Comparison of ENCODE assay signal across 8 cellular contexts in the genomic region with DNA sequence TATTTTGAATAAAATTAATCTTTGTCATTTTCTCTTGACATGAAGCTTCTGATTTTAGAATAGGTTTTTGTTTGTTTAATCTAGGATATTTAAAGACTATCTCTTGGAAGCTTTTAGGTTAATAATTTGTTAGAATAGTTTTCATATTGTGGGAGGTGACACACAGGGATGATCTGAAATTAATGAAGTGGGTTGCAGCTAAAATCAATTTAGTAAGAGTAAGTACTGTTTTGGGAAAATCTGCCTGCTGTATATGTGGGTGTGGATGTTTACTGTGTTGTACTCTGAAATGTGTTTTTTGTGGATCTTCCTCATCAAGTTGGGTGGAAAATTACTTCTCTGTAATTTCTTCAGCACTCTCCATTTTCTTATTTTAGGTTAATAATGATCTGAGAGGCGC.
DNase-seq lines count a peak whose midpoint lies in the region; ATAC-seq and TF ChIP-seq lines count a peak whose summit lies in the region.

No MANE protein-coding gene starts in this region.

- H3K27me3 Mint-ChIP-seq in effector memory CD8-positive, alpha-beta T cell = no peaks in the 10 kb centered on the region

- H3K27ac Mint-ChIP-seq in effector memory CD8-positive, alpha-beta T cell = peak overlapping the region; percentile 80 to 85

- no peak for TF ChIP-seq CTCF in ovary (IDR thresholded peaks at IDR 0.05)

- no peaks in the 10 kb centered on the region for H3K27me3 ChIP-seq in NT2/D1 (ENCODE audit: insufficient read depth, insufficient read length)
- H3K27me3 ChIP-seq in ovary = no peaks in the 10 kb centered on the region

- DNase-seq in Ammon's horn (ENCODE audit: low spot score) (peak; percentile 29), NT2/D1 (ENCODE audit: low read depth, low spot score) (no peak), ovary (no peak), UCSD-AML1 (lab: John Stamatoyannopoulos, UW; ENCODE audit: unreplicated experiment) (no peak), NCI-H510A treated with DMSO at 0.1 percent for 48 hours (lab: John Stamatoyannopoulos, UW) (no peak), NCI-H2081 (lab: John Stamatoyannopoulos, UW) (no peak), mesenteric fat pad (ENCODE audit: low spot score) (no peak)
- DNase-seq in effector memory CD8-positive, alpha-beta T cell = no peak

- peak overlapping the region in 1 of 2 donors; percentile 14 for H3K27ac ChIP-seq in ovary

- intact Hi-C loops in ovary (cut with DNase I) = no loop called here

- peak overlapping the region in 1 of 2 donors; percentile 32 for H3K4me3 Mint-ChIP-seq in effector memory CD8-positive, alpha-beta T cell

- no peak for TF ChIP-seq EP300 in ovary (IDR thresholded peaks at IDR 0.05)

- peak overlapping the region; percentile 42 for H3K9ac ChIP-seq in NT2/D1 (ENCODE audit: insufficient read length, low read depth)

- H3K9me3 Mint-ChIP-seq in effector memory CD8-positive, alpha-beta T cell = no peaks in the 10 kb centered on the region

- H3K4me1 ChIP-seq in NT2/D1 (ENCODE audit: insufficient read depth, insufficient read length) (no peaks in the 10 kb centered on the region), ovary (ENCODE audit: insufficient read depth) (peaks cover 1% of the 10 kb centered on the region)

- no peak for TF ChIP-seq POLR2A in ovary (IDR thresholded peaks at IDR 0.05)

- H3K36me3 ChIP-seq in NT2/D1 (ENCODE audit: insufficient read depth, insufficient read length, low read length) (peaks cover 21% of the 10 kb centered on the region), ovary (no peaks in the 10 kb centered on the region)

- H3K36me3 Mint-ChIP-seq in effector memory CD8-positive, alpha-beta T cell (ENCODE audit: insufficient read depth) = peaks cover 12% of the 10 kb centered on the region

- H3K4me3 ChIP-seq in NT2/D1 (ENCODE audit: insufficient read length, low read depth) (no peak overlapping the region), ovary (peak overlapping the region; percentile 13)

- no peaks in the 10 kb centered on the region for H3K9me3 ChIP-seq in NT2/D1 (ENCODE audit: insufficient read depth, low read length)
- H3K9me3 ChIP-seq in ovary = no peaks in the 10 kb centered on the region

- no peak for ATAC-seq in effector memory CD8-positive, alpha-beta T cell (replicated peaks)

- H3K4me1 Mint-ChIP-seq in effector memory CD8-positive, alpha-beta T cell (ENCODE audit: low read depth in 2 of 2) = peaks cover 6 to 7% of the 10 kb centered on the region in 2 donors

- 79 to 95% (median 86%) methylated on average over 1 of the region's 1 CpG for WGBS in ovary, 3 donors
